ENCODE assay signal across 18 cellular contexts in the genomic region with DNA sequence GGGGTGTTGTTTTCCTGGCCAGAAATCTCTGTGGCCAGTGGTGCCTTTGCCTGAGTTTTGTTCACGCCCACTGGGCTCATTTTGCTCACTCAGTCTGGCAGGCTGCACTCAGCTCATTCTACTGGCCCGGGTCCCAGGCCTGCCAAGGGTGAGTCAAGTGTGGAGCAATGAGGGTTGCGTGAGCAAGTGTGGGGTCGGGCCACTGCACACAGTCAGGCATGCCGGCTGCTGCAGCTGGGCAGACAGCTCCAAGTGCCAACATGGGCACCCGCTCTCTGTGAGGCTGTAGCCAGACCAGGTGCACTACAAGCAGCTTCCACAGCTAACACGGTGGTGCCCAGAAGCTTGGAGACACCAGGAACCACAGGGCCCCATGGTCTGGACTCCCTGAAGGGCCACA.
DNase-seq lines count a peak whose midpoint lies in the region; ATAC-seq and TF ChIP-seq lines count a peak whose summit lies in the region.
"Had no signal": no experiment of that assay in that cellular context is flagged by ENCODE, and none has a peak within 500 bp of the region (broad histone marks: within the 10 kb centered on the region; RNA-seq: fewer than 3 reads in every experiment).

No MANE protein-coding gene starts in this region.

- H3K27me3 Mint-ChIP-seq in activated naive CD4-positive, alpha-beta T cell treated with anti-CD3 and anti-CD28 coated beads for 36 hours (ENCODE audit: low read depth), result no peaks in the 10 kb centered on the region
- H3K27me3 Mint-ChIP-seq: CD8-positive, alpha-beta memory T cell had no signal

- no peak overlapping the region for H3K4me3 ChIP-seq in AG10803 (ENCODE audit: low read length)
- H3K4me3 ChIP-seq: coronary artery, hepatocyte, K562, spleen had no signal

- peak; percentile 21 for DNase-seq in AG10803 (ENCODE audit: low read depth)
- peak; percentile 43 to 57 for DNase-seq in SHP77 (lab: John Stamatoyannopoulos, UW)
- DNase-seq in globus pallidus (ENCODE audit: low spot score), result peak; percentile 17
- DNase-seq in occipital lobe (lab: John Stamatoyannopoulos, UW), result peak; percentile 15
- no peak for DNase-seq in UCSD-AML1 (lab: John Stamatoyannopoulos, UW; ENCODE audit: unreplicated experiment)
- no peak for DNase-seq in activated naive CD4-positive, alpha-beta T cell treated with anti-CD3 and anti-CD28 coated beads for 36 hours
- DNase-seq: activated CD4-positive, CD25-positive, alpha-beta regulatory T cell; activated effector memory CD4-positive, alpha-beta T cell treated with anti-CD3 and anti-CD28 coated beads, Interleukin-2, amount 50 U/mL, for 16 hours; CD8-positive, alpha-beta memory T cell; NCI-H1092; NCI-H748 treated with DMSO at 0.1 percent for 48 hours; spleen; T-helper 2 cell had no signal

- CTCF ChIA-PET in activated naive CD4-positive, alpha-beta T cell treated with anti-CD3 and anti-CD28 coated beads for 36 hours (lab: Charles Lee), result no interaction called here

- no peaks in the 10 kb centered on the region for H3K36me3 Mint-ChIP-seq in activated naive CD4-positive, alpha-beta T cell treated with anti-CD3 and anti-CD28 coated beads for 36 hours (ENCODE audit: low read depth)
- H3K36me3 Mint-ChIP-seq: CD8-positive, alpha-beta memory T cell had no signal

- intact Hi-C loops in activated naive CD4-positive, alpha-beta T cell treated with anti-CD3 and anti-CD28 coated beads for 36 hours (cut with micrococcal nuclease), result no loop called here

- H3K4me1 Mint-ChIP-seq in activated naive CD4-positive, alpha-beta T cell treated with anti-CD3 and anti-CD28 coated beads for 36 hours (ENCODE audit: low read depth), result no peaks in the 10 kb centered on the region
- H3K4me1 Mint-ChIP-seq: CD8-positive, alpha-beta memory T cell had no signal

- no peak for TF ChIP-seq CTCF in AG10803 (conservative IDR thresholded peaks at IDR 0.05; ENCODE audit: low read length)

- H3K27ac Mint-ChIP-seq in activated naive CD4-positive, alpha-beta T cell treated with anti-CD3 and anti-CD28 coated beads for 36 hours, result no peak overlapping the region
- H3K27ac Mint-ChIP-seq: CD8-positive, alpha-beta memory T cell had no signal

- no peak overlapping the region for H3K4me3 Mint-ChIP-seq in activated naive CD4-positive, alpha-beta T cell treated with anti-CD3 and anti-CD28 coated beads for 36 hours
- H3K4me3 Mint-ChIP-seq: CD8-positive, alpha-beta memory T cell had no signal

- ATAC-seq in GM19467 (IDR thresholded peaks at IDR 0.05; ENCODE audit: unreplicated experiment), result no peak
- no peak for ATAC-seq in GM18498 (IDR thresholded peaks at IDR 0.05; ENCODE audit: unreplicated experiment)
- ATAC-seq: K562 had no signal

- H3K9me3 Mint-ChIP-seq in activated naive CD4-positive, alpha-beta T cell treated with anti-CD3 and anti-CD28 coated beads for 36 hours, result no peaks in the 10 kb centered on the region

Comparison
In these comparisons a context has a peak if more than half of its experiments do, and no peak if none do; other contexts are left out.
1. DNase-seq: peak in AG10803 (single experiment), SHP77 (2 of 2), globus pallidus (single experiment) and occipital lobe (single experiment); none in UCSD-AML1 (single experiment) and activated naive CD4-positive, alpha-beta T cell treated with anti-CD3 and anti-CD28 coated beads for 36 hours (single experiment).